In the genomic region with DNA sequence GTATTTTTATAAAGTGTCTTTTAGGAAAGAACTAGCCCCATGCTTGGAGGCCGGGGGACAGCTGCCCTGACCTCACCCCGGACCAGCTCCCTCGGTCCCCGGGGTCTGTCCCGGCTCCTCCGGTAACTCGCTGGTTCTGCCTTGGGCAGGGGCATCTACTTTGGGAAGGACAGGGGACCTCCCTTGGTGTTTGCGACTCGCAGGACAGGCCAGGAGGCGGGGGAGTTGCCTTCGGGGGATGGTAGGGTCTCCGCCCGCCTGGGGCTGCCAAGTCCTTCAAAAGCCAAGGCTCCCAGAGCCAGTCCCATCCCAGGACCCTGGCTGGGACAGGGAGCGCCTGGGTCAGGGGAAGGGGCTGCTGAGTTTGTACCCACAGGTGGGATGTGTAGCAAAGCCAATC, we compare ENCODE assay signal across 22 cellular contexts.
DNase-seq lines count a peak whose midpoint lies in the region; ATAC-seq and TF ChIP-seq lines count a peak whose summit lies in the region.
"Had no signal": no experiment of that assay in that cellular context is flagged by ENCODE, and none has a peak within 500 bp of the region (broad histone marks: within the 10 kb centered on the region; RNA-seq: fewer than 3 reads in every experiment).

No MANE protein-coding gene starts in this region.

- H3K36me3 Mint-ChIP-seq in mesothelial cell of epicardium = peaks cover 10% of the 10 kb centered on the region

- no peak for DNase-seq in A673 (ENCODE audit: low spot score)
- DNase-seq in RWPE1 (ENCODE audit: low spot score) = no peak
- no peak for DNase-seq in globus pallidus (ENCODE audit: low spot score)
- DNase-seq in mesothelial cell of epicardium (ENCODE audit: low spot score in 2 of 2, unreplicated experiment in 2 of 2) = no peak
- DNase-seq: activated CD4-positive, alpha-beta T cell treated with anti-CD3 and anti-CD28 coated beads, Interleukin-2, amount 10 ng/mL, durations not matched to agents 24 days and 14 days; activated CD8-positive, alpha-beta memory T cell treated with anti-CD3 and anti-CD28 coated beads, Interleukin-2, amount 50 U/mL, for 48 hours; activated effector memory CD4-positive, alpha-beta T cell treated with anti-CD3 and anti-CD28 coated beads, Interleukin-2, amount 50 U/mL, for 16 hours; amniotic stem cell; cerebellar nuclear complex; DND-41; endodermal cell; hypothalamus; MM.1S; NCI-H1694 treated with DMSO at 0.1 percent for 48 hours; NCI-H345; occipital lobe; stimulated activated CD4-positive, alpha-beta T cell treated with anti-CD3 and anti-CD28 coated beads, Interleukin-4, amount 100 ng/mL, for 1 hour; substantia nigra had no signal

- POLR2A ChIA-PET in A673 (lab: Charles Lee; ENCODE audit: low non-redundant PET) = no interaction called here
- POLR2A ChIA-PET in RWPE1 (lab: Yijun Ruan, JAX; ENCODE audit: low non-redundant PET) = no interaction called here

- peaks cover 27% of the 10 kb centered on the region for H3K4me1 ChIP-seq in A673 (ENCODE audit: insufficient read depth, low read length, poor library complexity, severe bottlenecking)
- peaks cover 17% of the 10 kb centered on the region for H3K4me1 ChIP-seq in iPS-20b (ENCODE audit: insufficient read depth, low read length)
- peaks cover 49% of the 10 kb centered on the region for H3K4me1 ChIP-seq in stomach smooth muscle (ENCODE audit: control insufficient read depth, insufficient read depth, low read length)

- no peak for ATAC-seq in activated CD4-positive, CD25-positive, alpha-beta regulatory T cell treated with anti-CD3 and anti-CD28 coated beads, Interleukin-2, amount 50 U/mL, for 24 hours
- ATAC-seq in GM21786 (IDR thresholded peaks at IDR 0.05; ENCODE audit: unreplicated experiment) = no peak

- H3K27me3 ChIP-seq in A673 (replicated peaks; ENCODE audit: insufficient read depth, low read depth, low read length, poor library complexity) = no peaks in the 10 kb centered on the region
- no peaks in the 10 kb centered on the region for H3K27me3 ChIP-seq in iPS-20b (ENCODE audit: insufficient read depth, low read length)
- H3K27me3 ChIP-seq in stomach smooth muscle (ENCODE audit: control insufficient read depth in 1 of 2, insufficient read depth in 2 of 2, low read length in 2 of 2) = no peaks in the 10 kb centered on the region

- intact Hi-C loops in A673 (cut with micrococcal nuclease; ENCODE audit: unreplicated experiment) = no loop called here

- H3K27ac ChIP-seq in A673 (ENCODE audit: low read depth, low read length, poor library complexity, severe bottlenecking) (peak overlapping the region; percentile 29), RWPE1 (peak overlapping the region; percentile 99), iPS-20b (ENCODE audit: low read length) (peak overlapping the region; percentile 81), stomach smooth muscle (ENCODE audit: low read length) (peak overlapping the region; percentile 71)

- no peaks in the 10 kb centered on the region for H3K9me3 Mint-ChIP-seq in mesothelial cell of epicardium
- H3K9me3 Mint-ChIP-seq: activated CD4-positive, alpha-beta T cell treated with anti-CD3 and anti-CD28 coated beads, Interleukin-2, amount 10 ng/mL, durations not matched to agents 24 days and 14 days; endodermal cell had no signal

- no TSS peak for BruUV-seq in A673 (replicated peaks; lab: Mats Ljungman, UMichigan)

- H3K9me3 ChIP-seq in A673 (ENCODE audit: low read depth, low read length, poor library complexity, severe bottlenecking) = no peaks in the 10 kb centered on the region
- no peaks in the 10 kb centered on the region for H3K9me3 ChIP-seq in iPS-20b (ENCODE audit: insufficient read depth, low read depth, low read length)
- H3K9me3 ChIP-seq in stomach smooth muscle (ENCODE audit: control insufficient read depth in 2 of 2, low read length in 2 of 2) = no peaks in the 10 kb centered on the region

- H3K4me1 Mint-ChIP-seq in mesothelial cell of epicardium = peaks cover 8% of the 10 kb centered on the region
- H3K4me1 Mint-ChIP-seq: activated CD4-positive, alpha-beta T cell treated with anti-CD3 and anti-CD28 coated beads, Interleukin-2, amount 10 ng/mL, durations not matched to agents 24 days and 14 days had no signal

- H3K4me3 Mint-ChIP-seq in mesothelial cell of epicardium = no peak overlapping the region
- H3K4me3 Mint-ChIP-seq: activated CD4-positive, alpha-beta T cell treated with anti-CD3 and anti-CD28 coated beads, Interleukin-2, amount 10 ng/mL, durations not matched to agents 24 days and 14 days; endodermal cell had no signal

- CTCF ChIA-PET in A673 (lab: Charles Lee) (no interaction called here), RWPE1 (lab: Yijun Ruan, JAX) (interaction anchor here (0.8 kb wide), 1 partner anchor 30 kb away, joined by 6 read pairs; no protein-coding TSS in a partner anchor)

- H3K4me3 ChIP-seq in A673 (ENCODE audit: low read depth, low read length, poor library complexity, severe bottlenecking) = no peak overlapping the region
- H3K4me3 ChIP-seq in iPS-20b (ENCODE audit: low read length) = no peak overlapping the region; the same call in 1 of the 2 replicates
- H3K4me3 ChIP-seq in stomach smooth muscle (ENCODE audit: low read length in 2 of 2) = no peak overlapping the region

- no peaks in the 10 kb centered on the region for H3K36me3 ChIP-seq in A673 (ENCODE audit: insufficient read depth, low read length, poor library complexity, severe bottlenecking)
- H3K36me3 ChIP-seq in iPS-20b (ENCODE audit: insufficient read depth, low read depth, low read length) = no peaks in the 10 kb centered on the region
- H3K36me3 ChIP-seq in stomach smooth muscle (ENCODE audit: control insufficient read depth in 2 of 2, insufficient read depth in 2 of 2, low read length in 2 of 2) = no peaks in the 10 kb centered on the region

- H3K27me3 Mint-ChIP-seq in mesothelial cell of epicardium (ENCODE audit: low read depth) = peaks cover 9% of the 10 kb centered on the region

- H3K9ac ChIP-seq in iPS-20b (ENCODE audit: low read depth, low read length) (peak overlapping the region; percentile 77; the same call in 1 of the 2 replicates), stomach smooth muscle (ENCODE audit: low read length in 2 of 2) (no peak overlapping the region)

- no peak overlapping the region for H3K27ac Mint-ChIP-seq in mesothelial cell of epicardium
- H3K27ac Mint-ChIP-seq: activated CD4-positive, alpha-beta T cell treated with anti-CD3 and anti-CD28 coated beads, Interleukin-2, amount 10 ng/mL, durations not matched to agents 24 days and 14 days had no signal

- TF ChIP-seq CTCF in A673 (conservative IDR thresholded peaks at IDR 0.05; ENCODE audit: low read depth, low read length) (no peak), RWPE1 (conservative IDR thresholded peaks at IDR 0.05; ENCODE audit: low read depth) (no peak), mesothelial cell of epicardium (IDR thresholded peaks at IDR 0.05; ENCODE audit: unreplicated experiment) (no peak)

Comparison
In these comparisons a context has a peak if more than half of its experiments do, and no peak if none do; other contexts are left out.
1. H3K27ac ChIP-seq: peak in every context shown above with its lines; median percentile 99 in RWPE1; 81 in iPS-20b; 71 in stomach smooth muscle; 29 in A673.